ENCODE assay signal across 11 cellular contexts in the genomic region with DNA sequence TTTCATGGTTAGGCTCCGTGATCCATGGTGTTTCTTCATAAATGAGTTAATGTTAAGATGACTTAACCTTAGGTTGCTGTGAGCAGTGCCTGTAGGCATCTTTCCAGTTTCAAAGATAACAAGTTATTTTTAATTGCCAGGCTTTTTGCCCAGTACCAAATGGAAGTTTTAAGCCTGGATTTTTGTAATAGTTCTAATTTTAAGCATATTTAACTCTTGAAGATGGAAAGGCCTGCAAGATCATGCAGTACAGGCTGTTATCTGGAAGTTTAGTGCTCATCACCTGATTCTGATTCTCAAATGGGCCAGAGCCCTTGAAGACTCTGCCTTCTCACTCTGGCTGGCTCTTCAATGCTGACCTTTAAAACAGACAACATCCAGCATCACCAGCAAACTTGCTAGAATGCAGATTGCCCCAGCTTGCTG.
DNase-seq lines count a peak whose midpoint lies in the region; ATAC-seq, FAIRE-seq and TF ChIP-seq lines count a peak whose summit lies in the region.
"Had no signal": no experiment of that assay in that cellular context is flagged by ENCODE, and none has a peak within 500 bp of the region (broad histone marks: within the 10 kb centered on the region; RNA-seq: fewer than 3 reads in every experiment).

No MANE protein-coding gene starts in this region.

- H3K27ac ChIP-seq in astrocyte (ENCODE audit: low read depth, low read length) (no peak overlapping the region), thoracic aorta (peak overlapping the region; percentile 36 to 44)

- peak; percentile 73 for ATAC-seq in thoracic aorta (ENCODE audit: insufficient number of reproducible peaks, low FRiP score, low read depth)
- ATAC-seq in GM21367 (IDR thresholded peaks at IDR 0.05; ENCODE audit: unreplicated experiment) = no peak

- no peak for DNase-seq in activated naive CD4-positive, alpha-beta T cell treated with Interleukin-2 at 50 U/mL for 16 hours
- DNase-seq in astrocyte (ENCODE audit: low read depth) (peak; percentile 71), iris pigment epithelial cell (ENCODE audit: low read depth) (peak; percentile 68), thoracic aorta (ENCODE audit: low spot score) (no peak), epidermal melanocyte (ENCODE audit: insufficient read length, low spot score) (no peak), COLO829 (ENCODE audit: low spot score) (no peak)
- DNase-seq: NCI-H82 had no signal

- no peak overlapping the region for H2AFZ ChIP-seq in astrocyte (ENCODE audit: low read depth, low read length)

- H3K4me1 Mint-ChIP-seq in activated naive CD4-positive, alpha-beta T cell treated with anti-CD3 and anti-CD28 coated beads, Interleukin-2, amount 50 U/mL, for 24 hours = peaks cover 86% of the 10 kb centered on the region
- peaks cover 22% of the 10 kb centered on the region for H3K4me1 Mint-ChIP-seq in astrocyte (ENCODE audit: low read depth, unreplicated experiment)
- H3K4me1 Mint-ChIP-seq: CD14-positive monocyte had no signal

- H3K9me3 ChIP-seq in astrocyte (ENCODE audit: insufficient read depth, low read depth, low read length) (no peaks in the 10 kb centered on the region), thoracic aorta (peaks cover 4% of the 10 kb centered on the region)

- H3K27ac Mint-ChIP-seq in activated naive CD4-positive, alpha-beta T cell treated with anti-CD3 and anti-CD28 coated beads, Interleukin-2, amount 50 U/mL, for 24 hours = peak overlapping the region; percentile 95
- no peak overlapping the region for H3K27ac Mint-ChIP-seq in astrocyte (ENCODE audit: unreplicated experiment)
- H3K27ac Mint-ChIP-seq: CD14-positive monocyte had no signal

- H3K4me1 ChIP-seq in astrocyte (ENCODE audit: insufficient read depth, low read length) (peaks cover 10% of the 10 kb centered on the region), thoracic aorta (ENCODE audit: control insufficient read depth in 1 of 2, low read depth in 2 of 2) (peaks cover 34 to 78% of the 10 kb centered on the region in 2 donors)

- no peaks in the 10 kb centered on the region for H3K36me3 ChIP-seq in astrocyte (ENCODE audit: insufficient read depth, low read length)
- H3K36me3 ChIP-seq in thoracic aorta = no peaks in the 10 kb centered on the region

- TF ChIP-seq CTCF in astrocyte (IDR thresholded peaks at IDR 0.05; ENCODE audit: insufficient read depth, low read depth, low read length) = no peak
- TF ChIP-seq CTCF in thoracic aorta (IDR thresholded peaks at IDR 0.05) = no peak

- peaks cover 11% of the 10 kb centered on the region for H3K9me3 Mint-ChIP-seq in activated naive CD4-positive, alpha-beta T cell treated with anti-CD3 and anti-CD28 coated beads, Interleukin-2, amount 50 U/mL, for 24 hours
- H3K9me3 Mint-ChIP-seq in astrocyte (ENCODE audit: unreplicated experiment) = peaks cover 2% of the 10 kb centered on the region

- peak overlapping the region; percentile 56 for H3K4me3 Mint-ChIP-seq in activated naive CD4-positive, alpha-beta T cell treated with anti-CD3 and anti-CD28 coated beads, Interleukin-2, amount 50 U/mL, for 24 hours
- H3K4me3 Mint-ChIP-seq in astrocyte (ENCODE audit: unreplicated experiment) = no peak overlapping the region
- H3K4me3 Mint-ChIP-seq: CD14-positive monocyte, neural crest cell had no signal

- no peak overlapping the region for H3K9ac ChIP-seq in astrocyte (ENCODE audit: low read length)

- H3K27me3 ChIP-seq in astrocyte (ENCODE audit: insufficient read depth, low read length) (no peaks in the 10 kb centered on the region), thoracic aorta (replicated peaks; ENCODE audit: insufficient read depth) (no peaks in the 10 kb centered on the region)

- no peaks in the 10 kb centered on the region for H3K27me3 Mint-ChIP-seq in activated naive CD4-positive, alpha-beta T cell treated with anti-CD3 and anti-CD28 coated beads, Interleukin-2, amount 50 U/mL, for 24 hours
- H3K27me3 Mint-ChIP-seq in astrocyte (ENCODE audit: low read depth, unreplicated experiment) = no peaks in the 10 kb centered on the region

- no peak for FAIRE-seq in astrocyte (lab: Jason Lieb, UNC)

- peaks cover 40% of the 10 kb centered on the region for H3K36me3 Mint-ChIP-seq in activated naive CD4-positive, alpha-beta T cell treated with anti-CD3 and anti-CD28 coated beads, Interleukin-2, amount 50 U/mL, for 24 hours
- peaks cover 26% of the 10 kb centered on the region for H3K36me3 Mint-ChIP-seq in astrocyte (ENCODE audit: low read depth, unreplicated experiment)

- H3K4me3 ChIP-seq in astrocyte (ENCODE audit: insufficient read depth, low read depth, low read length) (no peak overlapping the region), thoracic aorta (peak overlapping the region; percentile 19)

- peak overlapping the region; percentile 15 for H3K4me2 ChIP-seq in astrocyte (ENCODE audit: low read length)

- H3K79me2 ChIP-seq in astrocyte (ENCODE audit: insufficient read depth, low read length) = peaks cover 54% of the 10 kb centered on the region

- peaks cover 85% of the 10 kb centered on the region for H4K20me1 ChIP-seq in astrocyte (ENCODE audit: insufficient read depth, low read length)

Comparison
In these comparisons a context has a peak if more than half of its experiments do, and no peak if none do; other contexts are left out.
1. DNase-seq: peak in astrocyte (single experiment) and iris pigment epithelial cell (single experiment); none in activated naive CD4-positive, alpha-beta T cell treated with Interleukin-2 at 50 U/mL for 16 hours (single experiment), thoracic aorta (single experiment), epidermal melanocyte (single experiment) and COLO829 (single experiment).